31 cellular contexts compared by ENCODE assay signal in genomic region chr1:177669161-177669560, GRCh38.
"Had no signal": no experiment of that assay in that cellular context is flagged by ENCODE, and none has a peak within 500 bp of the region (broad histone marks: within the 10 kb centered on the region; RNA-seq: fewer than 3 reads in every experiment).

No MANE protein-coding gene starts in this region.

- DNase-seq: activated CD4-positive, alpha-beta memory T cell treated with anti-CD3 and anti-CD28 coated beads for 36 hours; activated CD4-positive, alpha-beta T cell treated with anti-CD3 and anti-CD28 coated beads for 36 hours; activated CD4-positive, alpha-beta T cell treated with anti-CD3 and anti-CD28 coated beads, Interleukin-2, amount 10 ng/mL, durations not matched to agents 24 days and 14 days; activated CD4-positive, CD25-positive, alpha-beta regulatory T cell; activated CD4-positive, CD25-positive, alpha-beta regulatory T cell treated with anti-CD3 and anti-CD28 coated beads, Interleukin-2, amount 50 U/mL, for 72 hours; activated CD8-positive, alpha-beta memory T cell treated with anti-CD3 and anti-CD28 coated beads, Interleukin-2, amount 10 ng/mL, durations not matched to agents 7 days and 5 days; activated CD8-positive, alpha-beta memory T cell treated with anti-CD3 and anti-CD28 coated beads, Interleukin-2, amount 50 U/mL, for 4 hours; activated CD8-positive, alpha-beta T cell treated with anti-CD3 and anti-CD28 coated beads, Interleukin-2, amount 10 ng/mL, durations not matched to agents 7 days and 5 days; activated gamma-delta T cell; activated naive CD4-positive, alpha-beta T cell; activated naive CD4-positive, alpha-beta T cell treated with anti-CD3 and anti-CD28 coated beads, Interleukin-2, amount 10 ng/mL, durations not matched to agents 7 days and 5 days; activated naive CD8-positive, alpha-beta T cell treated with anti-CD3 and anti-CD28 coated beads, Interleukin-2, amount 10 ng/mL, durations not matched to agents 7 days and 5 days; activated T-cell treated with anti-CD3 and anti-CD28 coated beads, Interleukin-2, amount 50 U/mL, for 1 hour; activated T-cell treated with anti-CD3 and anti-CD28 coated beads, Interleukin-2, amount 50 U/mL, for 72 hours; central memory CD4-positive, alpha-beta T cell; cerebellar nuclear complex; colonic mucosa; effector CD8-positive, alpha-beta T cell; esophagus squamous epithelium; foreskin melanocyte; T-helper 1 cell; T-helper 17 cell; T1000 had no signal

- H3K4me3 Mint-ChIP-seq: activated CD4-positive, alpha-beta memory T cell treated with anti-CD3 and anti-CD28 coated beads for 36 hours; activated CD4-positive, alpha-beta T cell treated with anti-CD3 and anti-CD28 coated beads for 36 hours; activated CD4-positive, alpha-beta T cell treated with anti-CD3 and anti-CD28 coated beads, Interleukin-2, amount 10 ng/mL, durations not matched to agents 24 days and 14 days; activated CD8-positive, alpha-beta memory T cell treated with anti-CD3 and anti-CD28 coated beads, Interleukin-2, amount 10 ng/mL, durations not matched to agents 7 days and 5 days; activated CD8-positive, alpha-beta T cell treated with anti-CD3 and anti-CD28 coated beads, Interleukin-2, amount 10 ng/mL, durations not matched to agents 7 days and 5 days; activated naive CD4-positive, alpha-beta T cell treated with anti-CD3 and anti-CD28 coated beads, Interleukin-2, amount 10 ng/mL, durations not matched to agents 7 days and 5 days; activated naive CD8-positive, alpha-beta T cell treated with anti-CD3 and anti-CD28 coated beads, Interleukin-2, amount 10 ng/mL, durations not matched to agents 7 days and 5 days; activated T-cell treated with anti-CD3 and anti-CD28 coated beads, Interleukin-2, amount 50 U/mL, for 72 hours; brain; T-helper 17 cell; T-helper 2 cell treated with Interferon-gamma antibody and Interleukin-4, amounts not matched to agents 5 μg/mL and 100 μg/mL, for 36 hours had no signal

- H3K27me3 ChIP-seq: ascending aorta, breast epithelium, cardiac muscle cell, colonic mucosa, esophagus squamous epithelium, gastroesophageal sphincter had no signal

- H3K36me3 Mint-ChIP-seq: activated CD4-positive, alpha-beta memory T cell treated with anti-CD3 and anti-CD28 coated beads for 36 hours; activated CD8-positive, alpha-beta memory T cell treated with anti-CD3 and anti-CD28 coated beads, Interleukin-2, amount 10 ng/mL, durations not matched to agents 7 days and 5 days; activated naive CD4-positive, alpha-beta T cell treated with anti-CD3 and anti-CD28 coated beads, Interleukin-2, amount 10 ng/mL, durations not matched to agents 7 days and 5 days; activated naive CD4-positive, alpha-beta T cell treated with anti-CD3 and anti-CD28 coated beads, Interleukin-2, amount 50 U/mL, for 72 hours; activated naive CD8-positive, alpha-beta T cell treated with anti-CD3 and anti-CD28 coated beads, Interleukin-2, amount 10 ng/mL, durations not matched to agents 7 days and 5 days; brain had no signal

- H3K9me3 ChIP-seq: ascending aorta, breast epithelium, colonic mucosa, esophagus squamous epithelium, gastroesophageal sphincter had no signal

- H3K27ac ChIP-seq: ascending aorta, breast epithelium, cardiac muscle cell, colonic mucosa, epithelial cell of prostate, esophagus squamous epithelium, gastroesophageal sphincter had no signal

- H3K4me1 Mint-ChIP-seq: activated CD4-positive, alpha-beta T cell treated with anti-CD3 and anti-CD28 coated beads for 36 hours; activated CD4-positive, alpha-beta T cell treated with anti-CD3 and anti-CD28 coated beads, Interleukin-2, amount 10 ng/mL, durations not matched to agents 24 days and 14 days; activated CD8-positive, alpha-beta memory T cell treated with anti-CD3 and anti-CD28 coated beads, Interleukin-2, amount 10 ng/mL, durations not matched to agents 7 days and 5 days; activated naive CD4-positive, alpha-beta T cell treated with anti-CD3 and anti-CD28 coated beads, Interleukin-2, amount 10 ng/mL, durations not matched to agents 7 days and 5 days; activated naive CD8-positive, alpha-beta T cell treated with anti-CD3 and anti-CD28 coated beads, Interleukin-2, amount 10 ng/mL, durations not matched to agents 7 days and 5 days; brain; T-helper 17 cell had no signal

- H3K9me3 Mint-ChIP-seq: activated CD4-positive, alpha-beta T cell treated with anti-CD3 and anti-CD28 coated beads, Interleukin-2, amount 10 ng/mL, durations not matched to agents 24 days and 14 days; activated naive CD4-positive, alpha-beta T cell treated with anti-CD3 and anti-CD28 coated beads, Interleukin-2, amount 10 ng/mL, durations not matched to agents 7 days and 5 days; T-helper 2 cell treated with Interferon-gamma antibody and Interleukin-4, amounts not matched to agents 5 μg/mL and 100 μg/mL, for 36 hours had no signal

- H3K4me1 ChIP-seq: ascending aorta, breast epithelium, colonic mucosa, esophagus squamous epithelium, gastroesophageal sphincter had no signal

- H3K4me3 ChIP-seq: ascending aorta, breast epithelium, cardiac muscle cell, colonic mucosa, esophagus squamous epithelium, gastroesophageal sphincter had no signal

- H3K27ac Mint-ChIP-seq: activated CD4-positive, alpha-beta memory T cell treated with anti-CD3 and anti-CD28 coated beads for 36 hours; activated CD4-positive, alpha-beta T cell treated with anti-CD3 and anti-CD28 coated beads for 36 hours; activated CD4-positive, alpha-beta T cell treated with anti-CD3 and anti-CD28 coated beads, Interleukin-2, amount 10 ng/mL, durations not matched to agents 24 days and 14 days; activated CD8-positive, alpha-beta memory T cell treated with anti-CD3 and anti-CD28 coated beads, Interleukin-2, amount 10 ng/mL, durations not matched to agents 7 days and 5 days; activated CD8-positive, alpha-beta T cell treated with anti-CD3 and anti-CD28 coated beads, Interleukin-2, amount 10 ng/mL, durations not matched to agents 7 days and 5 days; activated naive CD4-positive, alpha-beta T cell treated with anti-CD3 and anti-CD28 coated beads, Interleukin-2, amount 10 ng/mL, durations not matched to agents 7 days and 5 days; activated naive CD4-positive, alpha-beta T cell treated with anti-CD3 and anti-CD28 coated beads, Interleukin-2, amount 50 U/mL, for 72 hours; activated naive CD8-positive, alpha-beta T cell treated with anti-CD3 and anti-CD28 coated beads, Interleukin-2, amount 10 ng/mL, durations not matched to agents 7 days and 5 days; activated T-cell treated with anti-CD3 and anti-CD28 coated beads, Interleukin-2, amount 50 U/mL, for 72 hours; brain; T-helper 17 cell; T-helper 2 cell treated with Interferon-gamma antibody and Interleukin-4, amounts not matched to agents 5 μg/mL and 100 μg/mL, for 36 hours had no signal

- H3K27me3 Mint-ChIP-seq: activated CD4-positive, alpha-beta memory T cell treated with anti-CD3 and anti-CD28 coated beads for 36 hours; activated CD4-positive, alpha-beta T cell treated with anti-CD3 and anti-CD28 coated beads for 36 hours; activated CD4-positive, alpha-beta T cell treated with anti-CD3 and anti-CD28 coated beads, Interleukin-2, amount 10 ng/mL, durations not matched to agents 24 days and 14 days; activated CD8-positive, alpha-beta memory T cell treated with anti-CD3 and anti-CD28 coated beads, Interleukin-2, amount 10 ng/mL, durations not matched to agents 7 days and 5 days; activated naive CD4-positive, alpha-beta T cell treated with anti-CD3 and anti-CD28 coated beads, Interleukin-2, amount 10 ng/mL, durations not matched to agents 7 days and 5 days; activated naive CD8-positive, alpha-beta T cell treated with anti-CD3 and anti-CD28 coated beads, Interleukin-2, amount 10 ng/mL, durations not matched to agents 7 days and 5 days; brain; T-helper 17 cell had no signal

- H3K36me3 ChIP-seq: ascending aorta, breast epithelium, cardiac muscle cell, colonic mucosa, esophagus squamous epithelium, gastroesophageal sphincter had no signal
